In genomic region chr1:185520188-185520935, GRCh38 we compare ENCODE assay signal across 10 cellular contexts.
DNase-seq lines count a peak whose midpoint lies in the region; ATAC-seq and TF ChIP-seq lines count a peak whose summit lies in the region.
"Had no signal": no experiment of that assay in that cellular context is flagged by ENCODE, and none has a peak within 500 bp of the region (broad histone marks: within the 10 kb centered on the region; RNA-seq: fewer than 3 reads in every experiment).

No MANE protein-coding gene starts in this region.

- DNase-seq in brain microvascular endothelial cell (peak; percentile 21), ACHN (no peak), AG08396 (ENCODE audit: low spot score) (no peak), GDM1 (lab: John Stamatoyannopoulos, UW) (no peak), NCI-H345 (lab: John Stamatoyannopoulos, UW) (no peak)
- DNase-seq: CD8-positive, alpha-beta T cell; right cardiac atrium had no signal

- H3K27ac ChIP-seq in ACC112 (ENCODE audit: low read depth, low read length) (peak overlapping the region; percentile 81), brain microvascular endothelial cell (peak overlapping the region; percentile 54)

- no peaks in the 10 kb centered on the region for H3K79me2 ChIP-seq in ACC112 (ENCODE audit: control insufficient read depth, insufficient read depth, low read length, unreplicated experiment)

- peak; percentile 89 for ATAC-seq in GM19463 (IDR thresholded peaks at IDR 0.05; ENCODE audit: unreplicated experiment)
- peak; percentile 47 for ATAC-seq in HG03442 (IDR thresholded peaks at IDR 0.05; ENCODE audit: unreplicated experiment)
- ATAC-seq: CD8-positive, alpha-beta T cell; right cardiac atrium had no signal

- H3K4me1 ChIP-seq in ACC112 (ENCODE audit: control insufficient read depth, insufficient read depth, low read length, unreplicated experiment) = peaks cover 7% of the 10 kb centered on the region

- no peak overlapping the region for H2AFZ ChIP-seq in ACC112 (ENCODE audit: low read length, unreplicated experiment)

- H3K27me3 ChIP-seq in ACC112 (ENCODE audit: insufficient read depth, low read length) = no peaks in the 10 kb centered on the region
- H3K27me3 ChIP-seq in brain microvascular endothelial cell (replicated peaks) = no peaks in the 10 kb centered on the region

- H3K36me3 ChIP-seq in ACC112 (ENCODE audit: insufficient read depth, low read length) (peaks cover 3% of the 10 kb centered on the region; the same call in 1 of the 2 replicates), brain microvascular endothelial cell (replicated peaks) (no peaks in the 10 kb centered on the region)

- no peak overlapping the region for H3K4me3 ChIP-seq in ACC112 (ENCODE audit: low read depth, low read length)
- no peak overlapping the region for H3K4me3 ChIP-seq in brain microvascular endothelial cell (ENCODE audit: low read depth, low read length)

- no peak for TF ChIP-seq CTCF in brain microvascular endothelial cell (IDR thresholded peaks at IDR 0.05; ENCODE audit: low read depth, low read length, missing control alignments)

- in situ Hi-C loops in brain microvascular endothelial cell (cut with HindIII; ENCODE audit: low pct_ligation_motif_present, low sequenced_read_pairs) = no loop called here
- in situ Hi-C loops in ACHN (cut with HindIII; ENCODE audit: low pct_ligation_motif_present, low pct_unique_long_range_greater_than_20kb, low sequenced_read_pairs) = no loop called here
